ENCODE assay signal across 27 cellular contexts in genomic region chr16:20271893-20272292, GRCh38. TPM values are rescaled to one million over a fixed set of nuclear protein-coding genes. Genes with fewer than 3 reads are reported as not detected.
DNase-seq lines count a peak whose midpoint lies in the region; ATAC-seq and TF ChIP-seq lines count a peak whose summit lies in the region.
"Had no signal": no experiment of that assay in that cellular context is flagged by ENCODE, and none has a peak within 500 bp of the region (broad histone marks: within the 10 kb centered on the region; RNA-seq: fewer than 3 reads in every experiment).

No MANE protein-coding gene starts in this region.

- no peaks in the 10 kb centered on the region for H3K4me1 ChIP-seq in endodermal cell (ENCODE audit: control insufficient read depth, insufficient read depth, low read length)
- H3K4me1 ChIP-seq: BLaER1 had no signal

- no peaks in the 10 kb centered on the region for H3K4me1 Mint-ChIP-seq in endodermal cell
- H3K4me1 Mint-ChIP-seq: T-cell had no signal

- no peak overlapping the region for H3K9ac ChIP-seq in endodermal cell (ENCODE audit: extremely low read depth, low read length, poor library complexity, severe bottlenecking)
- H3K9ac ChIP-seq: BLaER1, GM23248 had no signal

- H3K36me3 Mint-ChIP-seq in endodermal cell (ENCODE audit: low read depth), result no peaks in the 10 kb centered on the region
- H3K36me3 Mint-ChIP-seq: T-cell had no signal

- TF ChIP-seq CTCF in endodermal cell (conservative IDR thresholded peaks at IDR 0.05), result no peak

- no peaks in the 10 kb centered on the region for H3K9me3 Mint-ChIP-seq in endodermal cell
- H3K9me3 Mint-ChIP-seq: CD4-positive, alpha-beta T cell had no signal

- peak; percentile 10 for DNase-seq in Caki2 (ENCODE audit: low read depth)
- peak; percentile 29 for DNase-seq in RKO (ENCODE audit: low spot score)
- peak; percentile 53 for DNase-seq in endodermal cell
- DNase-seq in DMS 273 (lab: John Stamatoyannopoulos, UW; ENCODE audit: unreplicated experiment), result no peak
- no peak for DNase-seq in NOMO-1 (lab: John Stamatoyannopoulos, UW; ENCODE audit: unreplicated experiment in 2 of 2)
- DNase-seq: CD4-positive, alpha-beta T cell; COR-L47; DND-41; GM23248; HCEC 1CT; IMR-90; Karpas-422; MG63; NCI-H1105 treated with DMSO at 0.1 percent for 48 hours; NCI-H1694; NCI-H2081; NCI-H2171; NCI-H345; NCI-H524 treated with DMSO at 0.1 percent for 48 hours; NCI-H82; PC-3; SHP77 treated with DMSO at 0.1 percent for 48 hours; T-cell had no signal

- no peaks in the 10 kb centered on the region for H3K36me3 ChIP-seq in endodermal cell (ENCODE audit: control insufficient read depth, insufficient read depth, low read length)
- H3K36me3 ChIP-seq: BLaER1, MG63 had no signal

- H3K27ac Mint-ChIP-seq in endodermal cell, result no peak overlapping the region
- H3K27ac Mint-ChIP-seq: CD4-positive, alpha-beta T cell; T-cell had no signal

- H3K4me3 ChIP-seq in endodermal cell (ENCODE audit: low read length), result no peak overlapping the region
- H3K4me3 ChIP-seq: BLaER1, GM23248, MG63 had no signal

- H3K27me3 ChIP-seq in endodermal cell (ENCODE audit: control insufficient read depth, insufficient read depth, low read length, poor library complexity, severe bottlenecking), result no peaks in the 10 kb centered on the region
- H3K27me3 ChIP-seq: BLaER1 had no signal

- in situ Hi-C loops in Caki2 (cut with HindIII; ENCODE audit: low pct_unique_long_range_greater_than_20kb, low sequenced_read_pairs), result no loop called here

- ATAC-seq in GM21786 (IDR thresholded peaks at IDR 0.05; ENCODE audit: unreplicated experiment), result no peak
- ATAC-seq: PC-3, T-cell had no signal

- TF ChIP-seq EP300 in Ishikawa (IDR thresholded peaks at IDR 0.05; ENCODE audit: borderline replicate concordance), result no peak

- no peaks in the 10 kb centered on the region for H3K9me3 ChIP-seq in endodermal cell (ENCODE audit: control insufficient read depth, low read length)
- H3K9me3 ChIP-seq: BLaER1, MG63 had no signal

- peaks cover 9% of the 10 kb centered on the region for H3K27me3 Mint-ChIP-seq in endodermal cell (ENCODE audit: insufficient read depth)
- H3K27me3 Mint-ChIP-seq: CD4-positive, alpha-beta T cell had no signal

- no peak for TF ChIP-seq RAD21 in Ishikawa (IDR thresholded peaks at IDR 0.05; ENCODE audit: low read depth)

- 83 to 92% methylated on average over 1 to 2 of the region's 2 CpGs for WGBS in endodermal cell (ENCODE audit: insufficient coverage in 1 of 2, insufficient read length in 1 of 2), 2 experiments

- H3K4me3 Mint-ChIP-seq in endodermal cell, result no peak overlapping the region
- H3K4me3 Mint-ChIP-seq: CD4-positive, alpha-beta T cell; T-cell had no signal

- H3K27ac ChIP-seq in endodermal cell (ENCODE audit: low read depth, low read length), result no peak overlapping the region
- H3K27ac ChIP-seq: BLaER1, GM23248, RWPE1 had no signal

TF ChIP-seq in Ishikawa, 13 proteins besides CTCF, POLR2A, EP300 and RAD21:
- peak; percentile 84 for TF ChIP-seq REST (IDR thresholded peaks at IDR 0.05; ENCODE audit: low read depth)
- no peak for TF ChIP-seq MAX (IDR thresholded peaks at IDR 0.05)
- TF ChIP-seq CREB1 (IDR thresholded peaks at IDR 0.05; ENCODE audit: low read depth), result no peak
- TF ChIP-seq TAF1 (IDR thresholded peaks at IDR 0.05; ENCODE audit: low read depth), result no peak
- TF ChIP-seq USF1 (IDR thresholded peaks at IDR 0.05), result no peak

RNA-seq across cellular contexts. Expression of gene GP2, which starts 55.4 kb away (rescaled TPM):
- total RNA-seq in Caki2 (2014; rRNA removed; shearing (Covaris generic); ENCODE audit: low replicate concordance), result not detected in 2 replicates
- not detected for total RNA-seq in endodermal cell
- polyA plus RNA-seq in endodermal cell (2013, experiment 1 of 2), result not detected
- polyA plus RNA-seq in endodermal cell (2013, experiment 2 of 2), result not detected
- total RNA-seq: CD4-positive, alpha-beta T cell; GM23248; IMR-90; PC-3 had no signal
- polyA plus RNA-seq: GM23248, IMR-90 had no signal

Comparison
In these comparisons a context has a peak if more than half of its experiments do, and no peak if none do; other contexts are left out.
1. DNase-seq: peak in Caki2 (single experiment), RKO (single experiment) and endodermal cell (single experiment); none in DMS 273 (single experiment) and NOMO-1 (0 of 2).